Comparison of ENCODE assay signal across 1 cellular context in the genomic region with DNA sequence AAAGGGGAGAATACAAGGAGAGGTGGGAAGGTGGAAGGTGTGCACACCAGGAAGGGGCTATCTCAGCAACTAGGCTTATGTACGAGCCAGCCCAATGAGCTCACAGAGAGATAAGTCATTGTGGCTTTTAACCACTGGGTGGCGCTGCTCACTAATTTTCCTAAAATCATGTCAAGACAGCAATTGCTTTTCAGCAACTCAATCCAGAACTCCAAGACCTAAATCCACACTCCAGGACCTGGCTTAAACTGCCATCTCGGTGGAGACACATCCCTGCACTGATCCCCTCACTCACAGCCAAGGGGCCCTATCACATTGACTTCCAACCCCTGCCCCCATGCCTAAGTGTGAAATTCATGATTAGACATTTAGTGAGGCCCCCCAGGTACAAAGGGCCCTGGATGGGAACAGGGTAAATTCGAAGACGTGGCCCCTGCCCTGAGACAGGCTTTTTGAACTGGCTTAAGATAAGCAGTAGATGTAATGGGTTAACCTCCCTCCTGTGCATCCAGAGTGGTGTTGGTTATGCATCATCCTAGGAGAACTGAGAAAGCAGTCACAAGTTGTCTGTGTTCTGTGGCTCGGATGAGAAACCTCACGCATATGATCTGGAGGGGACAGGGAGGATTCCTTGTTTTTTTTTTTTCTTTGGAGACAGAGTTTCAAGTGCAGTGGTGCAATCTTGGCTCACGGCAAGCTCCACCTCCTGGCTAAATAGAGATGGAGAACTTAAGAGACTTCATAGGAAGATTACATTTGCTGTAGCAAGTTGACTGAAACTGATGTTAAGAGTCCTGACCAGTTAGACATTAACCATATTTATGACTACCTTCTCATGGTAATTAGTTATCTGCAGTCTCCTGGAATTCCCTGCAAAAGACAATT.
TF ChIP-seq lines count a peak whose summit lies in the region.

No MANE protein-coding gene starts in this region.

TF ChIP-seq in liver, 16 proteins besides CTCF, POLR2A, EP300 and RAD21 (continued from another document):
- TF ChIP-seq GABPA (IDR thresholded peaks at IDR 0.05 in 1 of 2, conservative IDR thresholded peaks at IDR 0.05 in 1 of 2) (no peak), RXRA (IDR thresholded peaks at IDR 0.05) (peak in 1 of 2 donors; percentile 21), YY1 (IDR thresholded peaks at IDR 0.05) (no peak), SP1 (IDR thresholded peaks at IDR 0.05) (no peak)
